In genomic region chr7:30446266-30446665, GRCh38 we compare ENCODE assay signal across 12 cellular contexts. TPM values are rescaled to one million over a fixed set of nuclear protein-coding genes. Genes with fewer than 3 reads are reported as not detected.
DNase-seq lines count a peak whose midpoint lies in the region; ATAC-seq, FAIRE-seq and TF ChIP-seq lines count a peak whose summit lies in the region.
"Had no signal": no experiment of that assay in that cellular context is flagged by ENCODE, and none has a peak within 500 bp of the region (broad histone marks: within the 10 kb centered on the region; RNA-seq: fewer than 3 reads in every experiment).

No MANE protein-coding gene starts in this region.

- H3K4me2 ChIP-seq in KMS-11, result peak overlapping the region; percentile 15; the same call in 1 of the 2 replicates

- intact Hi-C loops in CD14-positive monocyte (cut with micrococcal nuclease), result loop anchor here in 1 of 2 donors (5.0 kb wide), 1 partner anchor 164 kb away; the partner anchor contains the start of gene ZNRF2
- intact Hi-C loops in mucosa of descending colon (cut with DNase I, micrococcal nuclease), result no loop called here

- peaks cover 12% of the 10 kb centered on the region for H3K4me1 ChIP-seq in KMS-11 (ENCODE audit: low read depth, poor library complexity, severe bottlenecking)
- H3K4me1 ChIP-seq in mucosa of descending colon (ENCODE audit: low read depth), result no peaks in the 10 kb centered on the region

- peak; percentile 8 for ATAC-seq in GM19035 (IDR thresholded peaks at IDR 0.05; ENCODE audit: unreplicated experiment)
- ATAC-seq in mucosa of descending colon, result peak; percentile 8
- ATAC-seq in GM19328 (IDR thresholded peaks at IDR 0.05; ENCODE audit: unreplicated experiment), result no peak
- ATAC-seq: SK-N-SH treated with all-trans-retinoic acid at 6 μM for 48 hours had no signal

- no peaks in the 10 kb centered on the region for H3K9me3 Mint-ChIP-seq in CD14-positive monocyte

- H3K27me3 ChIP-seq in KMS-11 (ENCODE audit: insufficient read depth, low read depth), result no peaks in the 10 kb centered on the region
- H3K27me3 ChIP-seq: esophagus squamous epithelium, heart right ventricle had no signal

- H4K20me1 ChIP-seq in KMS-11 (ENCODE audit: insufficient read depth), result no peaks in the 10 kb centered on the region

- no peaks in the 10 kb centered on the region for H3K9me3 ChIP-seq in mucosa of descending colon
- H3K9me3 ChIP-seq: esophagus squamous epithelium, heart right ventricle had no signal

- no peak overlapping the region for H2AFZ ChIP-seq in KMS-11 (ENCODE audit: low read depth)

- no peaks in the 10 kb centered on the region for H3K36me3 ChIP-seq in KMS-11 (ENCODE audit: insufficient read depth)
- H3K36me3 ChIP-seq in mucosa of descending colon (ENCODE audit: low read depth), result peaks cover 3% of the 10 kb centered on the region

- FAIRE-seq in GM19239 (lab: Jason Lieb, UNC), result no peak
- FAIRE-seq: astrocyte had no signal

- DNase-seq in CD14-positive monocyte (ENCODE audit: low spot score) (no peak), mucosa of descending colon (no peak), GM19239 (ENCODE audit: insufficient read length, low spot score) (no peak), NCI-H2081 (lab: John Stamatoyannopoulos, UW) (no peak), GDM1 (lab: John Stamatoyannopoulos, UW) (no peak)

- no peaks in the 10 kb centered on the region for H3K79me2 ChIP-seq in KMS-11 (ENCODE audit: insufficient read depth, low read depth)

- no peaks in the 10 kb centered on the region for H3K27me3 Mint-ChIP-seq in CD14-positive monocyte (ENCODE audit: low read depth in 3 of 3)

- peaks cover 33 to 41% of the 10 kb centered on the region in 2 donors for H3K36me3 Mint-ChIP-seq in CD14-positive monocyte

- H3K4me1 Mint-ChIP-seq in CD14-positive monocyte, result peaks cover 6% of the 10 kb centered on the region

- H3K4me3 ChIP-seq in KMS-11 (IDR thresholded peaks at IDR 0.05; ENCODE audit: insufficient read depth, low read depth, low read length) (no peak overlapping the region), mucosa of descending colon (no peak overlapping the region)
- H3K4me3 ChIP-seq: esophagus squamous epithelium, heart right ventricle had no signal

- H3K27ac Mint-ChIP-seq in CD14-positive monocyte, result peak overlapping the region; percentile 17 to 85 (median 71)

- H3K9ac ChIP-seq in KMS-11, result no peak overlapping the region

- TF ChIP-seq CTCF in CD14-positive monocyte (IDR thresholded peaks at IDR 0.05) (peak; percentile 29), KMS-11 (conservative IDR thresholded peaks at IDR 0.05; ENCODE audit: low read depth, low read length) (peak; percentile 7; the same call in 1 of the 2 replicates), mucosa of descending colon (IDR thresholded peaks at IDR 0.05) (no peak)

- no peak overlapping the region for H3K27ac ChIP-seq in KMS-11

- peak overlapping the region in 1 of 2 donors; percentile 21 for H3K4me3 Mint-ChIP-seq in CD14-positive monocyte

RNA-seq across cellular contexts. Expression of gene NOD1, which starts 32.3 kb away (rescaled TPM):
- polyA plus RNA-seq in CD14-positive monocyte, result 1 to 10 TPM; 2.8 to 4.6 TPM
- 10 to 100 TPM; 13.2 to 14.4 (median 13.2) TPM for total RNA-seq in mucosa of descending colon

RNA-seq across cellular contexts. Expression of gene GGCT, which starts 58.4 kb away (rescaled TPM):
- polyA plus RNA-seq in CD14-positive monocyte, result 10 to 100 TPM; 10.7 to 18.1 TPM
- total RNA-seq in mucosa of descending colon, result 10 to 100 TPM; 29.9 to 50.2 (median 32.8) TPM
